Comparison of ENCODE assay signal across 17 cellular contexts in the genomic region with DNA sequence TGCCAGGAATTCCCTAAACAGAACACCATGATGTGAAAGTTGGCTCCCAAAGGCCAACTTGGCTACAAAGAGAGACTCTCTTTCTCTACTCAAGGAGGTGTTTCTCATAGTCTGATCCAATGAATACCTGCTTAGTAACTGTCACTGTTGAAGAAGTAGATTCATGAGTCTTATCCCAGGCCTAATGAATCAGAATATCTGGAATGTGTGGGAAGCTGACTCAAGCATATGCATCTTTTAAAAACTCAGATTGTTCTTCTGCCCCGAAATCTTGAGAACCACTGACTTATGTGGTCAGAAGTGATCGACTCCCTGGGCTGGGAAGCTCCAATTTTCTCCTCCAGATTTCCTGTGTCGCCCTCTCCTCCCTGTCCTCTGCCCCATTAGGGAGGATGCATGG.
DNase-seq lines count a peak whose midpoint lies in the region; ATAC-seq and TF ChIP-seq lines count a peak whose summit lies in the region.
"Had no signal": no experiment of that assay in that cellular context is flagged by ENCODE, and none has a peak within 500 bp of the region (broad histone marks: within the 10 kb centered on the region; RNA-seq: fewer than 3 reads in every experiment).

No MANE protein-coding gene starts in this region.

- H3K9me3 ChIP-seq in upper lobe of right lung (no peaks in the 10 kb centered on the region), adrenal gland (replicated peaks in 1 of 3) (no peaks in the 10 kb centered on the region)
- H3K9me3 ChIP-seq: left ventricle myocardium inferior, pancreas, spleen had no signal

- no peaks in the 10 kb centered on the region for H3K27me3 ChIP-seq in ACC112 (ENCODE audit: insufficient read depth, low read length)
- H3K27me3 ChIP-seq in upper lobe of right lung: peaks cover 4% of the 10 kb centered on the region
- no peaks in the 10 kb centered on the region for H3K27me3 ChIP-seq in adrenal gland
- H3K27me3 ChIP-seq: pancreas, spleen had no signal

- H3K27ac ChIP-seq in ACC112 (ENCODE audit: low read depth, low read length) (no peak overlapping the region), substantia nigra (ENCODE audit: low read depth, low read length, poor library complexity, severe bottlenecking) (no peak overlapping the region), upper lobe of right lung (no peak overlapping the region), adrenal gland (no peak overlapping the region)
- H3K27ac ChIP-seq: pancreas, spleen had no signal

- H3K36me3 ChIP-seq in ACC112 (ENCODE audit: insufficient read depth, low read length) (no peaks in the 10 kb centered on the region), upper lobe of right lung (no peaks in the 10 kb centered on the region), adrenal gland (replicated peaks in 1 of 2) (no peaks in the 10 kb centered on the region)
- H3K36me3 ChIP-seq: left ventricle myocardium inferior, pancreas, spleen had no signal

- TF ChIP-seq CTCF in foreskin fibroblast (IDR thresholded peaks at IDR 0.05; ENCODE audit: low read depth, low read length) (no peak), upper lobe of right lung (IDR thresholded peaks at IDR 0.05) (no peak), adrenal gland (IDR thresholded peaks at IDR 0.05) (no peak)

- DNase-seq in HS-27A (ENCODE audit: low read depth) (peak; percentile 36), amniotic epithelial cell (ENCODE audit: low read depth) (peak; percentile 82), foreskin fibroblast (peak; percentile 61 to 78), substantia nigra (lab: John Stamatoyannopoulos, UW) (no peak), upper lobe of right lung (no peak), adrenal gland (no peak)
- DNase-seq: activated CD4-positive, alpha-beta T cell treated with anti-CD3 and anti-CD28 coated beads for 4 hours; activated T-cell treated with anti-CD3 and anti-CD28 coated beads for 4 hours; COR-L47; left ventricle myocardium inferior; NCI-H1048; NCI-H2107; pancreas; SHP77; spleen had no signal

- no peak for ATAC-seq in HG02678 (IDR thresholded peaks at IDR 0.05; ENCODE audit: unreplicated experiment)
- no peak for ATAC-seq in upper lobe of right lung
- ATAC-seq: pancreas had no signal

- TF ChIP-seq POLR2A in adrenal gland (IDR thresholded peaks at IDR 0.05): no peak

- H3K4me3 ChIP-seq in ACC112 (ENCODE audit: low read depth, low read length): no peak overlapping the region
- H3K4me3 ChIP-seq in foreskin fibroblast (ENCODE audit: low read depth in 1 of 2, low read length in 2 of 2): no peak overlapping the region
- H3K4me3 ChIP-seq in upper lobe of right lung: no peak overlapping the region
- H3K4me3 ChIP-seq in adrenal gland: no peak overlapping the region
- H3K4me3 ChIP-seq: left ventricle myocardium inferior, pancreas, spleen had no signal

- H3K4me1 ChIP-seq in ACC112 (ENCODE audit: control insufficient read depth, insufficient read depth, low read length, unreplicated experiment) (peaks cover 8% of the 10 kb centered on the region), upper lobe of right lung (no peaks in the 10 kb centered on the region), adrenal gland (replicated peaks in 1 of 2) (no peaks in the 10 kb centered on the region)
- H3K4me1 ChIP-seq: spleen had no signal

- WGBS in adrenal gland, 4 donors: 86 to 93% (median 89%) methylated on average over 3 of the region's 3 CpGs

- peak overlapping the region; percentile 22 for H2AFZ ChIP-seq in ACC112 (ENCODE audit: low read length, unreplicated experiment)

- intact Hi-C loops in upper lobe of right lung (cut with DNase I): no loop called here
- intact Hi-C loops in adrenal gland (cut with DNase I): no loop called here

- H3K79me2 ChIP-seq in ACC112 (ENCODE audit: control insufficient read depth, insufficient read depth, low read length, unreplicated experiment): no peaks in the 10 kb centered on the region

Comparison
In these comparisons a context has a peak if more than half of its experiments do, and no peak if none do; other contexts are left out.
1. DNase-seq: peak in HS-27A (single experiment), amniotic epithelial cell (single experiment) and foreskin fibroblast (2 of 2); none in substantia nigra (0 of 49), upper lobe of right lung (single experiment) and adrenal gland (0 of 7).